32 cellular contexts compared by ENCODE assay signal in the genomic region with DNA sequence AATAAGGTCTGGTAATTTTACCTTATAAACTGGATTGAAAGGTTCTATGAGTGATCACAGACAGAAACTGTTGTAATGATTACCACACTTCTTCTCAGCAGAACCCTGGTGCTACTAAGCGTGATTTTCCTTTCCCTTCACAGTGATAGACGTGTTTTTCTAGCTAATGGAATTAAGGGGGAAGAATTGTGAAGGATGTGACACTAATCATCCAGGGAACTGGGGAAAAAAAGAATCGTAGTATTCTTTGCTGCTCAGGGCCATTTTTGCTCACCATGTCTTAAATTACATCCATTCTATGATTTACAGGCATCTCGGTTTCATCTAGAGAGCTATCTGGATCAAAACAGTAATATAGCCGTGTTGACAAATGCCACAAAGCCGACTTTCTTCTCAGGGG.
"Had no signal": no experiment of that assay in that cellular context is flagged by ENCODE, and none has a peak within 500 bp of the region (broad histone marks: within the 10 kb centered on the region; RNA-seq: fewer than 3 reads in every experiment).

No MANE protein-coding gene starts in this region.

- H3K27me3 Mint-ChIP-seq: progenitor cell of endocrine pancreas; stimulated activated memory B cell treated with anti-CD40 and anti-IgM and Interleukin-4, amounts not matched to agents 10 μg/mL and 1 μg/mL and 100 μg/mL, for 72 hours; stimulated activated naive CD8-positive, alpha-beta T cell treated with anti-CD3 and anti-CD28 coated beads, Interleukin-15, amount 100 ng/mL, for 72 hours; type B pancreatic cell had no signal

- H2AFZ ChIP-seq: parathyroid adenoma had no signal

- DNase-seq: naive thymus-derived CD4-positive, alpha-beta T cell; natural killer cell; occipital lobe; ovary; posterior cingulate gyrus; psoas muscle; right cardiac atrium; spleen; stimulated activated CD4-positive, alpha-beta T cell treated with anti-CD3 and anti-CD28 coated beads, Interleukin-12 subunit alpha, Interleukin-12 subunit beta, amount 100 ng/mL, for 4 hours; stimulated activated CD4-positive, alpha-beta T cell treated with anti-CD3 and anti-CD28 coated beads, Interleukin-1b, Interleukin-23, amount 100 ng/mL, for 48 hours; stimulated activated CD4-positive, alpha-beta T cell treated with anti-CD3 and anti-CD28 coated beads, Interleukin-4, amount 100 ng/mL, for 1 hour; stimulated activated CD4-positive, alpha-beta T cell treated with anti-CD3 and anti-CD28 coated beads, Interleukin-4, amount 100 ng/mL, for 4 hours; stimulated activated CD8-positive, alpha-beta memory T cell treated with anti-CD3 and anti-CD28 coated beads, Interleukin-4, amount 100 ng/mL, for 48 hours; stimulated activated naive CD4-positive, alpha-beta T cell; stimulated activated naive CD8-positive, alpha-beta T cell treated with anti-CD3 and anti-CD28 coated beads, Interleukin-15, amount 100 ng/mL, for 72 hours; stimulated activated naive CD8-positive, alpha-beta T cell treated with anti-CD3 and anti-CD28 coated beads, Interleukin-15, Interleukin-2, amounts not matched to agents 100 U/mL and 50 U/mL, for 24 hours; substantia nigra; testis; tibial artery; transverse colon; upper lobe of right lung; uterus had no signal

- H3K4me3 ChIP-seq: ovary, psoas muscle, skin epidermis, smooth muscle cell, spleen, suprapubic skin, testis, tibial artery, transverse colon, upper lobe of right lung, uterus had no signal

- H3K27ac ChIP-seq: ovary, parathyroid adenoma, psoas muscle, skin epidermis, spleen, suprapubic skin, testis, tibial artery, transverse colon, upper lobe of right lung, uterus had no signal

- H3K9ac ChIP-seq: parathyroid adenoma had no signal

- H3K4me1 Mint-ChIP-seq: naive thymus-derived CD4-positive, alpha-beta T cell; natural killer cell; neural crest cell; stimulated activated memory B cell treated with anti-CD40 and anti-IgM and Interleukin-4, amounts not matched to agents 10 μg/mL and 1 μg/mL and 100 μg/mL, for 72 hours; stimulated activated naive CD8-positive, alpha-beta T cell treated with anti-CD3 and anti-CD28 coated beads, Interleukin-15, amount 100 ng/mL, for 72 hours had no signal

- H3K36me3 ChIP-seq: ovary, spleen, suprapubic skin, tibial artery, transverse colon, upper lobe of right lung, uterus had no signal

- H3K9me3 ChIP-seq: ovary, psoas muscle, spleen, suprapubic skin, testis, tibial artery, transverse colon, upper lobe of right lung, uterus had no signal

- H3K36me3 Mint-ChIP-seq: naive thymus-derived CD4-positive, alpha-beta T cell; natural killer cell; stimulated activated memory B cell treated with anti-CD40 and anti-IgM and Interleukin-4, amounts not matched to agents 10 μg/mL and 1 μg/mL and 100 μg/mL, for 72 hours had no signal

- H3K9me3 Mint-ChIP-seq: nephron; stimulated activated memory B cell treated with anti-CD40 and anti-IgM and Interleukin-4, amounts not matched to agents 10 μg/mL and 1 μg/mL and 100 μg/mL, for 72 hours; stimulated activated naive CD8-positive, alpha-beta T cell treated with anti-CD3 and anti-CD28 coated beads, Interleukin-15, amount 100 ng/mL, for 72 hours; type B pancreatic cell had no signal

- H3K4me2 ChIP-seq: smooth muscle cell had no signal

- H3K4me1 ChIP-seq: parathyroid adenoma, psoas muscle, spleen, suprapubic skin, testis, tibial artery, transverse colon, upper lobe of right lung, uterus had no signal

- H3K4me3 Mint-ChIP-seq: naive thymus-derived CD4-positive, alpha-beta T cell; natural killer cell; nephron; neural crest cell; stimulated activated memory B cell treated with anti-CD40 and anti-IgM and Interleukin-4, amounts not matched to agents 10 μg/mL and 1 μg/mL and 100 μg/mL, for 72 hours; stimulated activated naive CD8-positive, alpha-beta T cell treated with anti-CD3 and anti-CD28 coated beads, Interleukin-15, amount 100 ng/mL, for 72 hours; type B pancreatic cell had no signal

- H3K27ac Mint-ChIP-seq: naive thymus-derived CD4-positive, alpha-beta T cell; natural killer cell; progenitor cell of endocrine pancreas; stimulated activated memory B cell treated with anti-CD40 and anti-IgM and Interleukin-4, amounts not matched to agents 10 μg/mL and 1 μg/mL and 100 μg/mL, for 72 hours; stimulated activated naive CD8-positive, alpha-beta T cell treated with anti-CD3 and anti-CD28 coated beads, Interleukin-15, amount 100 ng/mL, for 72 hours; type B pancreatic cell had no signal

- ATAC-seq: naive thymus-derived CD4-positive, alpha-beta T cell; natural killer cell; psoas muscle; right cardiac atrium; sciatic nerve; stimulated activated memory B cell treated with anti-CD40 and anti-IgM and Interleukin-4, amounts not matched to agents 10 μg/mL and 1 μg/mL and 100 μg/mL, for 72 hours; stimulated activated naive CD8-positive, alpha-beta T cell treated with anti-CD3 and anti-CD28 coated beads, Interleukin-15, amount 100 ng/mL, for 72 hours; stimulated activated naive CD8-positive, alpha-beta T cell treated with anti-CD3 and anti-CD28 coated beads, Interleukin-15, Interleukin-2, amounts not matched to agents 100 U/mL and 50 U/mL, for 24 hours; upper lobe of right lung had no signal

- H3K79me2 ChIP-seq: parathyroid adenoma had no signal

- H3K27me3 ChIP-seq: ovary, spleen, suprapubic skin, testis, transverse colon, upper lobe of right lung, uterus had no signal
